In genomic region chr7:100847360-100847759, GRCh38 we compare ENCODE assay signal across 26 cellular contexts.
"Had no signal": no experiment of that assay in that cellular context is flagged by ENCODE, and none has a peak within 500 bp of the region (broad histone marks: within the 10 kb centered on the region; RNA-seq: fewer than 3 reads in every experiment).

No MANE protein-coding gene starts in this region.

- H3K4me2 ChIP-seq: smooth muscle cell had no signal

- H3K27ac ChIP-seq: left lung, lower lobe of right lung, ovary, right atrium auricular region, right lobe of liver, tibial nerve, uterus had no signal

- H3K9me3 Mint-ChIP-seq: mesothelial cell of epicardium; naive B cell; natural killer cell; nephron progenitor cell; stimulated activated memory B cell treated with anti-CD40 and anti-IgM and Interleukin-4, amounts not matched to agents 10 μg/mL and 1 μg/mL and 100 μg/mL, for 72 hours; stimulated activated naive CD8-positive, alpha-beta T cell treated with anti-CD3 and anti-CD28 coated beads, Interleukin-15, amount 100 ng/mL, for 72 hours; type B pancreatic cell had no signal

- H3K9me3 ChIP-seq: left lung, lower lobe of right lung, ovary, right atrium auricular region, right lobe of liver, tibial nerve, uterus had no signal

- H3K27ac Mint-ChIP-seq: mesothelial cell of epicardium; natural killer cell; nephron progenitor cell; progenitor cell of endocrine pancreas; stimulated activated memory B cell treated with anti-CD40 and anti-IgM and Interleukin-4, amounts not matched to agents 10 μg/mL and 1 μg/mL and 100 μg/mL, for 72 hours; stimulated activated naive CD8-positive, alpha-beta T cell treated with anti-CD3 and anti-CD28 coated beads, Interleukin-15, amount 100 ng/mL, for 72 hours; type B pancreatic cell had no signal

- H3K27me3 ChIP-seq: left lung, ovary, right atrium auricular region, right lobe of liver, tibial nerve, uterus had no signal

- H3K4me3 Mint-ChIP-seq: mesothelial cell of epicardium; naive B cell; natural killer cell; nephron progenitor cell; stimulated activated memory B cell treated with anti-CD40 and anti-IgM and Interleukin-4, amounts not matched to agents 10 μg/mL and 1 μg/mL and 100 μg/mL, for 72 hours; stimulated activated naive CD8-positive, alpha-beta T cell treated with anti-CD3 and anti-CD28 coated beads, Interleukin-15, amount 100 ng/mL, for 72 hours; type B pancreatic cell had no signal

- H3K4me1 ChIP-seq: uterus had no signal

- H3K27me3 Mint-ChIP-seq: naive B cell; progenitor cell of endocrine pancreas; stimulated activated memory B cell treated with anti-CD40 and anti-IgM and Interleukin-4, amounts not matched to agents 10 μg/mL and 1 μg/mL and 100 μg/mL, for 72 hours; stimulated activated naive CD8-positive, alpha-beta T cell treated with anti-CD3 and anti-CD28 coated beads, Interleukin-15, amount 100 ng/mL, for 72 hours; type B pancreatic cell had no signal

- DNase-seq: hippocampal formation; left colon; left lung; lower lobe of right lung; mesendoderm; naive B cell; natural killer cell; nephron progenitor cell; ovary; stimulated activated CD4-positive, alpha-beta T cell treated with anti-CD3 and anti-CD28 coated beads, Interleukin-1b, Interleukin-23, amount 100 ng/mL, for 48 hours; stimulated activated CD4-positive, alpha-beta T cell treated with anti-CD3 and anti-CD28 coated beads, Interleukin-2, amount 100 ng/mL, for 48 hours; stimulated activated CD4-positive, alpha-beta T cell treated with anti-CD3 and anti-CD28 coated beads, Interleukin-4, amount 100 ng/mL, for 4 hours; stimulated activated CD8-positive, alpha-beta memory T cell treated with anti-CD3 and anti-CD28 coated beads, Interleukin-4, amount 100 ng/mL, for 48 hours; stimulated activated naive CD4-positive, alpha-beta T cell treated with Interleukin-2 at 50 U/mL for 16 hours; stimulated activated naive CD8-positive, alpha-beta T cell treated with anti-CD3 and anti-CD28 coated beads, Interleukin-15, amount 100 ng/mL, for 72 hours; substantia nigra; uterus had no signal

- H3K36me3 ChIP-seq: left lung, lower lobe of right lung, ovary, right atrium auricular region, right lobe of liver, tibial nerve, uterus had no signal

- H3K4me3 ChIP-seq: left lung, lower lobe of right lung, ovary, right atrium auricular region, right lobe of liver, smooth muscle cell, tibial nerve, uterus had no signal

- H3K36me3 Mint-ChIP-seq: mesothelial cell of epicardium; naive B cell; natural killer cell; stimulated activated memory B cell treated with anti-CD40 and anti-IgM and Interleukin-4, amounts not matched to agents 10 μg/mL and 1 μg/mL and 100 μg/mL, for 72 hours; type B pancreatic cell had no signal

- ATAC-seq: left colon; left lung; lower lobe of right lung; natural killer cell; right lobe of liver; stimulated activated memory B cell treated with anti-CD40 and anti-IgM and Interleukin-4, amounts not matched to agents 10 μg/mL and 1 μg/mL and 100 μg/mL, for 72 hours; stimulated activated naive CD8-positive, alpha-beta T cell treated with anti-CD3 and anti-CD28 coated beads, Interleukin-15, amount 100 ng/mL, for 72 hours had no signal

- FAIRE-seq: keratinocyte had no signal
